1 cellular context compared by ENCODE assay signal in the genomic region with DNA sequence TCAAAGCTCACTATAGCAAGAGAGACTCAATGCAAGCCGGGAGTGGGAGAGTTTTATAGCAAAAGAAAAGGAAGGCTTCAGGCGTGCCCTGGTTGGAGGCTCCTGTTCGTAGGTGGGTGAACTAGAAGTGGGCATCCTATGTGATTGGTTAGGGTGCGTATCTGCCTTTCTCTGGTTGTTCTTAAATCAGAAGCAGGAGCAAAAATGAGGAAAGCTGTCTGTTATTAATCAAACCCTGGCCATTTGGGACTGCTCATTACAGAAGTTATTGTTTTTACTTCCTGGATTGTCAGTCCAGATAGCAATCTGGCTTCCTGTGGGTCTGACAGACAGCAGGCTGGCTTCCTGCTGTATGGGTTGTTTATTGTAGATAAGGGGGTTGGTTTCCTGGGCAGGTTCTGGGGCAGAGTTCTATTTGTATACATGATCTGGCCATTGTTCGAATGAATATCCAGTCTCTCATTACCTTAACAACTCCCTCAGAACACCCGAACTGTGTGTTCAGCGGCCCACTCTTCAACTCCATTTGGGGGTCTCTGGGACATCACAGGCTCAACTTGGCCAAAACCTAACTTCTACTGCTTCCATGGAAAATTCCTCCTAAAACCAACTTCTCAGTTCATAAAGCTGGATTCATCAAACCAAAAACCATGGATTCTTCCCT.
TF ChIP-seq lines count a peak whose summit lies in the region.

No MANE protein-coding gene starts in this region.

TF ChIP-seq in K562, 482 proteins besides CTCF, POLR2A, EP300 and RAD21 (continued from another document and continues in another):
- TF ChIP-seq SUPT5H (IDR thresholded peaks at IDR 0.05) (no peak; the same call in 1 of the 2 replicates), NFIC (IDR thresholded peaks at IDR 0.05) (peak; percentile 5; the same call in 1 of the 2 replicates), TCF3 (CRISPR knock-in tag; IDR thresholded peaks at IDR 0.05) (peak; percentile 78), FOXM1 (IDR thresholded peaks at IDR 0.05; ENCODE audit: low read depth) (peak; percentile 68), FOXM1 (CRISPR knock-in tag; IDR thresholded peaks at IDR 0.05; ENCODE audit: low read depth) (no peak), ZBTB7A (IDR thresholded peaks at IDR 0.05; ENCODE audit: borderline replicate concordance, control insufficient read depth, low read depth, low read length) (no peak), NFRKB (IDR thresholded peaks at IDR 0.05; ENCODE audit: low read depth) (0 out of 2 replicates have a peak, but pooled peaks have one; percentile 66), NCOA1 (IDR thresholded peaks at IDR 0.05; ENCODE audit: low read depth) (peak; percentile 63; the same call in 1 of the 2 replicates), HDAC3 (IDR thresholded peaks at IDR 0.05; ENCODE audit: borderline replicate concordance, partially characterized antibody) (peak; percentile 43), ETV1 (tag; conservative IDR thresholded peaks at IDR 0.05; ENCODE audit: low read depth) (peak; percentile 99), ZNF263 (CRISPR knock-in tag; IDR thresholded peaks at IDR 0.05; ENCODE audit: borderline replicate concordance) (0 out of 2 replicates have a peak, but pooled peaks have one; percentile 22), MEF2D (tag; conservative IDR thresholded peaks at IDR 0.05; ENCODE audit: low read depth) (0 out of 2 replicates have a peak, but pooled peaks have one; percentile 9), DPF2 (IDR thresholded peaks at IDR 0.05) (peak; percentile 86), ATF7 (IDR thresholded peaks at IDR 0.05) (peak; percentile 54; the same call in 1 of the 2 replicates), YY1 (IDR thresholded peaks at IDR 0.05; ENCODE audit: borderline replicate concordance in 1 of 3, control insufficient read depth in 1 of 3, extremely low read depth in 1 of 3, insufficient read depth in 3 of 3, insufficient read length in 1 of 3, insufficient replicate concordance in 2 of 3, low read depth in 1 of 3, low read length in 2 of 3) (no peak), CCNT2 (IDR thresholded peaks at IDR 0.05; ENCODE audit: borderline replicate concordance, extremely low read depth, insufficient read length, low read depth, low read length) (peak; percentile 39), CXXC5 (CRISPR knock-in tag; IDR thresholded peaks at IDR 0.05) (peak; percentile 31; the same call in 1 of the 2 replicates), MEIS2 (IDR thresholded peaks at IDR 0.05; ENCODE audit: partially characterized antibody) (peak; percentile 87), SIX5 (IDR thresholded peaks at IDR 0.05; ENCODE audit: borderline replicate concordance in 1 of 2, insufficient read depth in 1 of 2, low read depth in 1 of 2, low read length in 2 of 2) (no peak), KDM1A (IDR thresholded peaks at IDR 0.05) (peak in 1 of 2 experiments; percentile 51; a peak in 2 of 4 replicates), POLR2AphosphoS5 (IDR thresholded peaks at IDR 0.05; ENCODE audit: control insufficient read depth, insufficient read depth, low read depth, low read length) (peak; percentile 68; the same call in 1 of the 2 replicates), NFATC3 (IDR thresholded peaks at IDR 0.05) (no peak), ZNF12 (CRISPR knock-in tag; IDR thresholded peaks at IDR 0.05) (0 out of 2 replicates have a peak, but pooled peaks have one; percentile 47)
- TF ChIP-seq, protein P1, sequence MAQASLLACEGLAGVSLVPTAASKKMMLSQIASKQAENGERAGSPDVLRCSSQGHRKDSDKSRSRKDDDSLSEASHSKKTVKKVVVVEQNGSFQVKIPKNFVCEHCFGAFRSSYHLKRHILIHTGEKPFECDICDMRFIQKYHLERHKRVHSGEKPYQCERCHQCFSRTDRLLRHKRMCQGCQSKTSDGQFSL (CRISPR knock-in tag; IDR thresholded peaks at IDR 0.05): no peak
- TF ChIP-seq, protein P1 (tag; IDR thresholded peaks at IDR 0.05): no peak
- TF ChIP-seq, protein P2, sequence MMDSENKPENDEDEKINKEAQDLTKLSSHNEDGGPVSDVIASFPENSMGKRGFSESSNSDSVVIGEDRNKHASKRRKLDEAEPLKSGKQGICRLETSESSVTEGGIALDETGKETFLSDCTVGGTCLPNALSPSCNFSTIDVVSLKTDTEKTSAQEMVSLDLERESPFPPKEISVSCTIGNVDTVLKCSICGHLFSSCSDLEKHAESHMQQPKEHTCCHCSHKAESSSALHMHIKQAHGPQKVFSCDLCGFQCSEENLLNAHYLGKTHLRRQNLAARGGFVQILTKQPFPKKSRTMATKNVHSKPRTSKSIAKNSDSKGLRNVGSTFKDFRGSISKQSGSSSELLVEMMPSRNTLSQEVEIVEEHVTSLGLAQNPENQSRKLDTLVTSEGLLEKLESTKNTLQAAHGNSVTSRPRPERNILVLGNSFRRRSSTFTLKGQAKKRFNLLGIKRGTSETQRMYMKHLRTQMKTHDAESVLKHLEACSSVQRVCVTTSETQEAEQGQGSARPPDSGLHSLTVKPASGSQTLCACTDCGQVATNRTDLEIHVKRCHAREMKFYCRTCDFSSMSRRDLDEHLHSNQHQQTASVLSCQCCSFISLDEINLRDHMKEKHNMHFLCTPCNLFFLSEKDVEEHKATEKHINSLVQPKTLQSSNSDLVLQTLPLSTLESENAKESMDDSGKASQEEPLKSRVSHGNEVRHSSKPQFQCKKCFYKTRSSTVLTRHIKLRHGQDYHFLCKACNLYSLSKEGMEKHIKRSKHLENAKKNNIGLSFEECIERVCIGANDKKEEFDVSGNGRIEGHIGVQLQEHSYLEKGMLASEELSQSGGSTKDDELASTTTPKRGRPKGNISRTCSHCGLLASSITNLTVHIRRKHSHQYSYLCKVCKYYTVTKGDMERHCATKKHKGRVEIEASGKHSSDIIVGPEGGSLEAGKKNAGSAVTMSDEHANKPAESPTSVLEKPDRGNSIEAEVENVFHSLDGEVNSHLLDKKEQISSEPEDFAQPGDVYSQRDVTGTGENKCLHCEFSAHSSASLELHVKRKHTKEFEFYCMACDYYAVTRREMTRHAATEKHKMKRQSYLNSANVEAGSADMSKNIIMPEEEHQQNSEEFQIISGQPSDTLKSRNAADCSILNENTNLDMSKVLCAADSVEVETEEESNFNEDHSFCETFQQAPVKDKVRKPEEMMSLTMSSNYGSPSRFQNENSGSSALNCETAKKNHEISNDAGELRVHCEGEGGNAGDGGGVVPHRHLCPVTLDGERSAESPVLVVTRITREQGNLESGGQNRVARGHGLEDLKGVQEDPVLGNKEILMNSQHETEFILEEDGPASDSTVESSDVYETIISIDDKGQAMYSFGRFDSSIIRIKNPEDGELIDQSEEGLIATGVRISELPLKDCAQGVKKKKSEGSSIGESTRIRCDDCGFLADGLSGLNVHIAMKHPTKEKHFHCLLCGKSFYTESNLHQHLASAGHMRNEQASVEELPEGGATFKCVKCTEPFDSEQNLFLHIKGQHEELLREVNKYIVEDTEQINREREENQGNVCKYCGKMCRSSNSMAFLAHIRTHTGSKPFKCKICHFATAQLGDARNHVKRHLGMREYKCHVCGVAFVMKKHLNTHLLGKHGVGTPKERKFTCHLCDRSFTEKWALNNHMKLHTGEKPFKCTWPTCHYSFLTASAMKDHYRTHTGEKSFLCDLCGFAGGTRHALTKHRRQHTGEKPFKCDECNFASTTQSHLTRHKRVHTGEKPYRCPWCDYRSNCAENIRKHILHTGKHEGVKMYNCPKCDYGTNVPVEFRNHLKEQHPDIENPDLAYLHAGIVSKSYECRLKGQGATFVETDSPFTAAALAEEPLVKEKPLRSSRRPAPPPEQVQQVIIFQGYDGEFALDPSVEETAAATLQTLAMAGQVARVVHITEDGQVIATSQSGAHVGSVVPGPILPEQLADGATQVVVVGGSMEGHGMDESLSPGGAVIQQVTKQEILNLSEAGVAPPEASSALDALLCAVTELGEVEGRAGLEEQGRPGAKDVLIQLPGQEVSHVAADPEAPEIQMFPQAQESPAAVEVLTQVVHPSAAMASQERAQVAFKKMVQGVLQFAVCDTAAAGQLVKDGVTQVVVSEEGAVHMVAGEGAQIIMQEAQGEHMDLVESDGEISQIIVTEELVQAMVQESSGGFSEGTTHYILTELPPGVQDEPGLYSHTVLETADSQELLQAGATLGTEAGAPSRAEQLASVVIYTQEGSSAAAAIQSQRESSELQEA (IDR thresholded peaks at IDR 0.05; ENCODE audit: low read depth): 0 out of 2 replicates have a peak, but pooled peaks have one; percentile 8
- TF ChIP-seq, protein P3, sequence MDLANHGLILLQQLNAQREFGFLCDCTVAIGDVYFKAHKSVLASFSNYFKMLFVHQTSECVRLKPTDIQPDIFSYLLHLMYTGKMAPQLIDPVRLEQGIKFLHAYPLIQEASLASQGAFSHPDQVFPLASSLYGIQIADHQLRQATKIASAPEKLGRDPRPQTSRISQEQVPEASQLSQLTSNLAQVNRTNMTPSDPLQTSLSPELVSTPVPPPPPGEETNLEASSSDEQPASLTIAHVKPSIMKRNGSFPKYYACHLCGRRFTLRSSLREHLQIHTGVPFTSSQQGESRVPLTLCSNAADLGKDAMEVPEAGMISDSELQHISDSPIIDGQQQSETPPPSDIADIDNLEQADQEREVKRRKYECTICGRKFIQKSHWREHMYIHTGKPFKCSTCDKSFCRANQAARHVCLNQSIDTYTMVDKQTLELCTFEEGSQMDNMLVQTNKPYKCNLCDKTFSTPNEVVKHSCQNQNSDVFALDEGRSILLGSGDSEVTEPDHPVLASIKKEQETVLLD (IDR thresholded peaks at IDR 0.05): 0 out of 2 replicates have a peak, but pooled peaks have one; percentile 16
- TF ChIP-seq, protein P4, sequence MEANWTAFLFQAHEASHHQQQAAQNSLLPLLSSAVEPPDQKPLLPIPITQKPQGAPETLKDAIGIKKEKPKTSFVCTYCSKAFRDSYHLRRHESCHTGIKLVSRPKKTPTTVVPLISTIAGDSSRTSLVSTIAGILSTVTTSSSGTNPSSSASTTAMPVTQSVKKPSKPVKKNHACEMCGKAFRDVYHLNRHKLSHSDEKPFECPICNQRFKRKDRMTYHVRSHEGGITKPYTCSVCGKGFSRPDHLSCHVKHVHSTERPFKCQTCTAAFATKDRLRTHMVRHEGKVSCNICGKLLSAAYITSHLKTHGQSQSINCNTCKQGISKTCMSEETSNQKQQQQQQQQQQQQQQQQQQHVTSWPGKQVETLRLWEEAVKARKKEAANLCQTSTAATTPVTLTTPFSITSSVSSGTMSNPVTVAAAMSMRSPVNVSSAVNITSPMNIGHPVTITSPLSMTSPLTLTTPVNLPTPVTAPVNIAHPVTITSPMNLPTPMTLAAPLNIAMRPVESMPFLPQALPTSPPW (CRISPR knock-in tag; IDR thresholded peaks at IDR 0.05): 0 out of 2 replicates have a peak, but pooled peaks have one; percentile 15
- TF ChIP-seq, protein P5, sequence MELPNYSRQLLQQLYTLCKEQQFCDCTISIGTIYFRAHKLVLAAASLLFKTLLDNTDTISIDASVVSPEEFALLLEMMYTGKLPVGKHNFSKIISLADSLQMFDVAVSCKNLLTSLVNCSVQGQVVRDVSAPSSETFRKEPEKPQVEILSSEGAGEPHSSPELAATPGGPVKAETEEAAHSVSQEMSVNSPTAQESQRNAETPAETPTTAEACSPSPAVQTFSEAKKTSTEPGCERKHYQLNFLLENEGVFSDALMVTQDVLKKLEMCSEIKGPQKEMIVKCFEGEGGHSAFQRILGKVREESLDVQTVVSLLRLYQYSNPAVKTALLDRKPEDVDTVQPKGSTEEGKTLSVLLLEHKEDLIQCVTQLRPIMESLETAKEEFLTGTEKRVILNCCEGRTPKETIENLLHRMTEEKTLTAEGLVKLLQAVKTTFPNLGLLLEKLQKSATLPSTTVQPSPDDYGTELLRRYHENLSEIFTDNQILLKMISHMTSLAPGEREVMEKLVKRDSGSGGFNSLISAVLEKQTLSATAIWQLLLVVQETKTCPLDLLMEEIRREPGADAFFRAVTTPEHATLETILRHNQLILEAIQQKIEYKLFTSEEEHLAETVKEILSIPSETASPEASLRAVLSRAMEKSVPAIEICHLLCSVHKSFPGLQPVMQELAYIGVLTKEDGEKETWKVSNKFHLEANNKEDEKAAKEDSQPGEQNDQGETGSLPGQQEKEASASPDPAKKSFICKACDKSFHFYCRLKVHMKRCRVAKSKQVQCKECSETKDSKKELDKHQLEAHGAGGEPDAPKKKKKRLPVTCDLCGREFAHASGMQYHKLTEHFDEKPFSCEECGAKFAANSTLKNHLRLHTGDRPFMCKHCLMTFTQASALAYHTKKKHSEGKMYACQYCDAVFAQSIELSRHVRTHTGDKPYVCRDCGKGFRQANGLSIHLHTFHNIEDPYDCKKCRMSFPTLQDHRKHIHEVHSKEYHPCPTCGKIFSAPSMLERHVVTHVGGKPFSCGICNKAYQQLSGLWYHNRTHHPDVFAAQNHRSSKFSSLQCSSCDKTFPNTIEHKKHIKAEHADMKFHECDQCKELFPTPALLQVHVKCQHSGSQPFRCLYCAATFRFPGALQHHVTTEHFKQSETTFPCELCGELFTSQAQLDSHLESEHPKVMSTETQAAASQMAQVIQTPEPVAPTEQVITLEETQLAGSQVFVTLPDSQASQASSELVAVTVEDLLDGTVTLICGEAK (IDR thresholded peaks at IDR 0.05): peak; percentile 84
- TF ChIP-seq, protein P5 (CRISPR knock-in tag; IDR thresholded peaks at IDR 0.05): no peak
